17 cellular contexts compared by ENCODE assay signal in the genomic region with DNA sequence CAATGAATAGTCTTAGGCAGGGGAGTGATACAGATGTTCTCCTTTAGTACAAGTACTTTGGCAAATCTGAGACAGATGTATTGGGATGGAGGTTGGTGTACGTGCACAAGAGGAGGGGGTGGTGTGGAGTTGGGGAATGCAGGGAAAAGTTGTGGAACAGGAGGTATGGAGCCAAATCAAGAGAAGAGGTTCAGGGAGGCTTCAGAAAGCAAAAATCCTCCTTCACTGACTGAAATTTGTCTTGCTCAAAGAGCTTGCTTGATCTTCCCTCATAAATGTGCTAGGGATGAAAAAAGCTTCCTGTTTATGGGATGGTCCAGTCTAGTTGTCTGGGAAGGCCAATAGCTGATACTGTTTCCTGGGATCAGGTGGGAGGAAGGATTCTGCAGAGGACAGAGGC. TPM values are rescaled to one million over a fixed set of nuclear protein-coding genes. Genes with fewer than 3 reads are reported as not detected.
"Had no signal": no experiment of that assay in that cellular context is flagged by ENCODE, and none has a peak within 500 bp of the region (broad histone marks: within the 10 kb centered on the region; RNA-seq: fewer than 3 reads in every experiment).

No MANE protein-coding gene starts in this region.

- ATAC-seq: activated CD4-positive, CD25-positive, alpha-beta regulatory T cell treated with anti-CD3 and anti-CD28 coated beads, Interleukin-2, amount 50 U/mL, for 24 hours; body of pancreas; gastroesophageal sphincter; left lung; pancreas had no signal

- H3K9me3 ChIP-seq: body of pancreas, gastroesophageal sphincter, left lung, pancreas, stomach had no signal

- H3K4me3 Mint-ChIP-seq: activated naive CD4-positive, alpha-beta T cell treated with anti-CD3 and anti-CD28 coated beads, Interleukin-2, amount 10 ng/mL, durations not matched to agents 7 days and 5 days; memory B cell; neural crest cell had no signal

- H3K9me3 Mint-ChIP-seq: activated naive CD4-positive, alpha-beta T cell treated with anti-CD3 and anti-CD28 coated beads, Interleukin-2, amount 10 ng/mL, durations not matched to agents 7 days and 5 days; memory B cell; neural crest cell had no signal

- DNase-seq: activated CD4-positive, alpha-beta T cell treated with anti-CD3 and anti-CD28 coated beads, Interleukin-2, amount 50 U/mL, for 48 hours; activated naive CD4-positive, alpha-beta T cell treated with anti-CD3 and anti-CD28 coated beads, Interleukin-2, amount 10 ng/mL, durations not matched to agents 7 days and 5 days; amniotic stem cell; body of pancreas; central memory CD4-positive, alpha-beta T cell; effector memory CD4-positive, alpha-beta T cell; islet precursor cell; left lung; pancreas; stimulated activated CD4-positive, alpha-beta T cell treated with anti-CD3 and anti-CD28 coated beads, Interleukin-4, amount 100 ng/mL, for 24 hours; stomach had no signal

- H3K36me3 ChIP-seq: gastroesophageal sphincter, pancreas had no signal

- H3K27ac ChIP-seq: body of pancreas, coronary artery, gastroesophageal sphincter, left lung, pancreas, stomach had no signal

- H3K4me3 ChIP-seq: body of pancreas, coronary artery, gastroesophageal sphincter, left lung, pancreas, stomach had no signal

- H3K27me3 Mint-ChIP-seq: activated naive CD4-positive, alpha-beta T cell treated with anti-CD3 and anti-CD28 coated beads, Interleukin-2, amount 10 ng/mL, durations not matched to agents 7 days and 5 days; memory B cell had no signal

- H3K27me3 ChIP-seq: body of pancreas, gastroesophageal sphincter, left lung, pancreas, stomach had no signal

- H3K27ac Mint-ChIP-seq: activated naive CD4-positive, alpha-beta T cell treated with anti-CD3 and anti-CD28 coated beads, Interleukin-2, amount 10 ng/mL, durations not matched to agents 7 days and 5 days; memory B cell had no signal

RNA-seq across cellular contexts. Expression of gene TMEM54, which starts 57.6 kb away (rescaled TPM):
- total RNA-seq: T-helper 2 cell treated with Interferon-gamma antibody and Interleukin-4, amounts not matched to agents 100 ng/mL and 5 ng/mL, for 36 hours had no signal
